ENCODE assay signal across 15 cellular contexts in genomic region chr1:232212248-232212647, GRCh38.
DNase-seq lines count a peak whose midpoint lies in the region; ATAC-seq and TF ChIP-seq lines count a peak whose summit lies in the region.
"Had no signal": no experiment of that assay in that cellular context is flagged by ENCODE, and none has a peak within 500 bp of the region (broad histone marks: within the 10 kb centered on the region; RNA-seq: fewer than 3 reads in every experiment).

No MANE protein-coding gene starts in this region.

- intact Hi-C loops in activated CD4-positive, alpha-beta T cell treated with anti-CD3 and anti-CD28 coated beads for 36 hours (cut with DNase I, micrococcal nuclease) = no loop called here
- intact Hi-C loops in left cardiac atrium (cut with DNase I) = no loop called here

- H3K4me2 ChIP-seq in mesenchymal stem cell (ENCODE audit: low read length, poor library complexity, severe bottlenecking) = no peak overlapping the region
- H3K4me2 ChIP-seq: BLaER1 treated with 17β-estradiol and CSF1 and Interleukin-3, amounts not matched to agents 10 nM and 100 nM had no signal

- no peaks in the 10 kb centered on the region for H3K36me3 Mint-ChIP-seq in chondrocyte (ENCODE audit: low read depth)
- H3K36me3 Mint-ChIP-seq in osteocyte (ENCODE audit: unreplicated experiment) = no peaks in the 10 kb centered on the region
- H3K36me3 Mint-ChIP-seq in activated CD4-positive, alpha-beta T cell treated with anti-CD3 and anti-CD28 coated beads for 36 hours (ENCODE audit: low read depth) = no peaks in the 10 kb centered on the region
- H3K36me3 Mint-ChIP-seq: CD8-positive, alpha-beta T cell had no signal

- H2AFZ ChIP-seq in mesenchymal stem cell (ENCODE audit: low read depth, low read length) = no peak overlapping the region
- H2AFZ ChIP-seq: GM23248 had no signal

- ATAC-seq in activated CD4-positive, alpha-beta T cell treated with anti-CD3 and anti-CD28 coated beads for 36 hours = no peak
- ATAC-seq in GM19397 (IDR thresholded peaks at IDR 0.05; ENCODE audit: unreplicated experiment) (no peak), left cardiac atrium (no peak)
- ATAC-seq: CD8-positive, alpha-beta T cell had no signal

- H2BK12ac ChIP-seq in mesenchymal stem cell (ENCODE audit: low read length in 2 of 2) = no peak overlapping the region

- H3K9me3 ChIP-seq in mesenchymal stem cell (ENCODE audit: control insufficient read depth, low read length) = no peaks in the 10 kb centered on the region
- H3K9me3 ChIP-seq: BLaER1 treated with 17β-estradiol and CSF1 and Interleukin-3, amounts not matched to agents 10 nM and 100 nM; HAP-1 had no signal

- no peak overlapping the region for H2BK15ac ChIP-seq in mesenchymal stem cell (ENCODE audit: low read depth, poor library complexity, severe bottlenecking)

- POLR2A ChIA-PET in activated CD4-positive, alpha-beta T cell treated with anti-CD3 and anti-CD28 coated beads for 36 hours (lab: Charles Lee) = no interaction called here

- peak; percentile 51 for DNase-seq in EH (ENCODE audit: low read depth)
- DNase-seq in chondrocyte (ENCODE audit: low spot score) = no peak
- no peak for DNase-seq in mesenchymal stem cell
- peak; percentile 40 for DNase-seq in osteocyte (ENCODE audit: extremely low spot score, unreplicated experiment)
- no peak for DNase-seq in activated CD4-positive, alpha-beta T cell treated with anti-CD3 and anti-CD28 coated beads for 36 hours
- no peak for DNase-seq in NCI-H2227 treated with DMSO at 0.1 percent for 48 hours (lab: John Stamatoyannopoulos, UW)
- DNase-seq in left cardiac atrium = no peak
- DNase-seq: Calu3; CD8-positive, alpha-beta T cell; GDM1; GM23248 had no signal

- H3K23ac ChIP-seq in mesenchymal stem cell (ENCODE audit: low read length in 2 of 2) = no peak overlapping the region

- H3K14ac ChIP-seq in mesenchymal stem cell (ENCODE audit: low read length in 2 of 2) = no peak overlapping the region

- CTCF ChIA-PET in activated CD4-positive, alpha-beta T cell treated with anti-CD3 and anti-CD28 coated beads for 36 hours (lab: Charles Lee) = interaction anchor here (0.7 to 1.0 kb wide), 3 partner anchors 15 to 809 kb away, joined by 3 read pairs; no protein-coding TSS in a partner anchor

- 72% methylated on average over 1 of the region's 1 CpG for WGBS in mesenchymal stem cell

- no peak overlapping the region for H2BK5ac ChIP-seq in mesenchymal stem cell (ENCODE audit: low read depth, low read length, poor library complexity, severe bottlenecking)

- no peaks in the 10 kb centered on the region for H3K27me3 ChIP-seq in mesenchymal stem cell (ENCODE audit: control insufficient read depth in 1 of 2, insufficient read depth in 1 of 2, low read length in 2 of 2)
- H3K27me3 ChIP-seq: BLaER1 treated with 17β-estradiol and CSF1 and Interleukin-3, amounts not matched to agents 10 nM and 100 nM had no signal

- TF ChIP-seq CTCF in chondrocyte (IDR thresholded peaks at IDR 0.05) = no peak
- no peak for TF ChIP-seq CTCF in osteocyte (IDR thresholded peaks at IDR 0.05)

- H3K9me3 Mint-ChIP-seq in chondrocyte (ENCODE audit: low read depth) = no peaks in the 10 kb centered on the region
- H3K9me3 Mint-ChIP-seq in osteocyte (ENCODE audit: unreplicated experiment) = no peaks in the 10 kb centered on the region
- no peaks in the 10 kb centered on the region for H3K9me3 Mint-ChIP-seq in activated CD4-positive, alpha-beta T cell treated with anti-CD3 and anti-CD28 coated beads for 36 hours (ENCODE audit: low read depth)
- H3K9me3 Mint-ChIP-seq: CD8-positive, alpha-beta T cell had no signal

- no peak overlapping the region for H3K9ac ChIP-seq in mesenchymal stem cell (ENCODE audit: low read length)
- H3K9ac ChIP-seq: BLaER1 treated with 17β-estradiol and CSF1 and Interleukin-3, amounts not matched to agents 10 nM and 100 nM; GM23248 had no signal

- H3K27me3 Mint-ChIP-seq in chondrocyte (ENCODE audit: low read depth) = no peaks in the 10 kb centered on the region
- no peaks in the 10 kb centered on the region for H3K27me3 Mint-ChIP-seq in osteocyte (ENCODE audit: unreplicated experiment)
- H3K27me3 Mint-ChIP-seq in activated CD4-positive, alpha-beta T cell treated with anti-CD3 and anti-CD28 coated beads for 36 hours = peaks cover 2% of the 10 kb centered on the region

- H3K4me1 Mint-ChIP-seq in chondrocyte (ENCODE audit: low read depth) = peaks cover 22% of the 10 kb centered on the region
- peaks cover 25% of the 10 kb centered on the region for H3K4me1 Mint-ChIP-seq in osteocyte (ENCODE audit: unreplicated experiment)
- H3K4me1 Mint-ChIP-seq in activated CD4-positive, alpha-beta T cell treated with anti-CD3 and anti-CD28 coated beads for 36 hours = no peaks in the 10 kb centered on the region
- H3K4me1 Mint-ChIP-seq: B cell had no signal

- peaks cover 4% of the 10 kb centered on the region for H3K4me1 ChIP-seq in mesenchymal stem cell (ENCODE audit: control insufficient read depth, insufficient read depth, low read depth, low read length)
- H3K4me1 ChIP-seq: BLaER1 treated with 17β-estradiol and CSF1 and Interleukin-3, amounts not matched to agents 10 nM and 100 nM had no signal

- H2AK5ac ChIP-seq in mesenchymal stem cell (ENCODE audit: low read length, severe bottlenecking) = no peak overlapping the region

- no peak overlapping the region for H3K4me3 ChIP-seq in mesenchymal stem cell (ENCODE audit: insufficient read depth in 1 of 2, low read depth in 1 of 2, low read length in 2 of 2)
- H3K4me3 ChIP-seq: BLaER1 treated with 17β-estradiol and CSF1 and Interleukin-3, amounts not matched to agents 10 nM and 100 nM; GM23248; HAP-1 had no signal

- no peaks in the 10 kb centered on the region for H3K36me3 ChIP-seq in mesenchymal stem cell (ENCODE audit: control insufficient read depth in 1 of 2, insufficient read depth in 2 of 2, low read depth in 1 of 2, low read length in 2 of 2)
- H3K36me3 ChIP-seq: BLaER1 treated with 17β-estradiol and CSF1 and Interleukin-3, amounts not matched to agents 10 nM and 100 nM; HAP-1 had no signal

- no peak overlapping the region for H2BK120ac ChIP-seq in mesenchymal stem cell (ENCODE audit: low read depth, low read length)

- peak overlapping the region; percentile 83 for H3K27ac ChIP-seq in mesenchymal stem cell (ENCODE audit: low read length, poor library complexity, severe bottlenecking)
- H3K27ac ChIP-seq: BLaER1 treated with 17β-estradiol and CSF1 and Interleukin-3, amounts not matched to agents 10 nM and 100 nM; GM23248 had no signal

- H3K27ac Mint-ChIP-seq in chondrocyte (ENCODE audit: unreplicated experiment) = peak overlapping the region; percentile 24
- H3K27ac Mint-ChIP-seq in osteocyte (ENCODE audit: unreplicated experiment) = peak overlapping the region; percentile 38
- H3K27ac Mint-ChIP-seq in activated CD4-positive, alpha-beta T cell treated with anti-CD3 and anti-CD28 coated beads for 36 hours = no peak overlapping the region
- H3K27ac Mint-ChIP-seq: B cell; CD8-positive, alpha-beta T cell had no signal

- H3K4me3 Mint-ChIP-seq in chondrocyte (ENCODE audit: unreplicated experiment) = no peak overlapping the region
- H3K4me3 Mint-ChIP-seq in osteocyte (ENCODE audit: unreplicated experiment) = no peak overlapping the region
- no peak overlapping the region for H3K4me3 Mint-ChIP-seq in activated CD4-positive, alpha-beta T cell treated with anti-CD3 and anti-CD28 coated beads for 36 hours
- H3K4me3 Mint-ChIP-seq: B cell; CD8-positive, alpha-beta T cell had no signal

- H3K4ac ChIP-seq in mesenchymal stem cell (ENCODE audit: low read depth in 1 of 2, low read length in 2 of 2) = no peak overlapping the region

- no peak overlapping the region for H3K18ac ChIP-seq in mesenchymal stem cell (ENCODE audit: low read depth in 1 of 2, low read length in 2 of 2)

- no peak overlapping the region for H4K91ac ChIP-seq in mesenchymal stem cell (ENCODE audit: low read length)

- no peaks in the 10 kb centered on the region for H3K79me1 ChIP-seq in mesenchymal stem cell (replicated peaks; ENCODE audit: low read length, poor library complexity, severe bottlenecking)

- no peak overlapping the region for H4K8ac ChIP-seq in mesenchymal stem cell (ENCODE audit: low read length)

Comparison
In these comparisons a context has a peak if more than half of its experiments do, and no peak if none do; other contexts are left out.
1. DNase-seq: peak in EH (single experiment) and osteocyte (single experiment); none in chondrocyte (single experiment), mesenchymal stem cell (single experiment), activated CD4-positive, alpha-beta T cell treated with anti-CD3 and anti-CD28 coated beads for 36 hours (single experiment), NCI-H2227 treated with DMSO at 0.1 percent for 48 hours (single experiment) and left cardiac atrium (single experiment).